ENCODE assay signal across 9 cellular contexts in the genomic region with DNA sequence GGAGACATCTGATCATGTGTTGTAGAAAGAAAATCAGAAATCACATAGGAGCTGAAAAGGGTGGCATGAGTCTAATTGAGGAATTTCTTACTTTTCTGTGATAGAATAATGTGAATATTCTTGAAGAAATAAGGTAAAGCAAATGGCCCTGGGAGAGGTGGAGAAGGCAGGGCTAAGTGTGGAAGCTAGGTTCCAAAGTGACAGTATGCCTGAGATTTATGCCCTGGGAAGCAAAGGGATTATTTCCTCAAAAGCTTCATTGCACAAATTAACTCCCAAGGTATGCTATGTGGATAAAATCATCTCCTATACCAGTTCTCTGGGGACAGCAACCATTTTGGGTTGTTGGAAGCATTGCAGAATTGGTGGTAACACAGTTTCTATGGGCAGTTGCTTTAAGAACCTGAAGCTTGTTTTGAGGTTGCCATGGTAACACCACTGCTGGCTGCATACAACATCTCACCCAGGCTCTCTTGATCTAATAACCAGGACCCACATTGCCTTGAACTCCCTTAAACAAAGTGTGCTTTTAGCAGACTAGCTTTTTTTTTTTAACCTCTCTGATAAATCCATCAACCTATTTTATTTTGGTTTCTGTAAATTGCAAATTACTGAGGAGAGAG. TPM values are rescaled to one million over a fixed set of nuclear protein-coding genes. Genes with fewer than 3 reads are reported as not detected.
DNase-seq lines count a peak whose midpoint lies in the region; ATAC-seq and TF ChIP-seq lines count a peak whose summit lies in the region.
"Had no signal": no experiment of that assay in that cellular context is flagged by ENCODE, and none has a peak within 500 bp of the region (broad histone marks: within the 10 kb centered on the region; RNA-seq: fewer than 3 reads in every experiment).

No MANE protein-coding gene starts in this region.

- H2BK5ac ChIP-seq in mesenchymal stem cell (ENCODE audit: low read depth, low read length, poor library complexity, severe bottlenecking) = no peak overlapping the region

- H3K9me3 ChIP-seq in CD4-positive, alpha-beta T cell (ENCODE audit: control insufficient read depth, low read length) = no peaks in the 10 kb centered on the region
- H3K9me3 ChIP-seq in mesenchymal stem cell (ENCODE audit: control insufficient read depth, low read length) = no peaks in the 10 kb centered on the region
- H3K9me3 ChIP-seq: BLaER1 treated with 17β-estradiol and CSF1 and Interleukin-3, amounts not matched to agents 10 nM and 100 nM had no signal

- H3K4me2 ChIP-seq in mesenchymal stem cell (ENCODE audit: low read length, poor library complexity, severe bottlenecking) = no peak overlapping the region
- H3K4me2 ChIP-seq: BLaER1 treated with 17β-estradiol and CSF1 and Interleukin-3, amounts not matched to agents 10 nM and 100 nM had no signal

- H3K4me3 Mint-ChIP-seq in CD4-positive, alpha-beta T cell = no peak overlapping the region
- no peak overlapping the region for H3K4me3 Mint-ChIP-seq in central memory CD8-positive, alpha-beta T cell
- H3K4me3 Mint-ChIP-seq in stimulated activated naive CD8-positive, alpha-beta T cell treated with anti-CD3 and anti-CD28 coated beads, Interleukin-15, amount 100 ng/mL, for 72 hours = no peak overlapping the region

- no peak overlapping the region for H4K91ac ChIP-seq in mesenchymal stem cell (ENCODE audit: low read length)

- no peak for DNase-seq in CD4-positive, alpha-beta T cell
- DNase-seq in LHCN-M2 (ENCODE audit: low read depth) (peak; percentile 35), mesenchymal stem cell (peak; percentile 89), NCI-H524 treated with DMSO at 0.1 percent for 48 hours (lab: John Stamatoyannopoulos, UW) (no peak), GM10266 (ENCODE audit: extremely low spot score) (no peak), NCI-H2107 (lab: John Stamatoyannopoulos, UW) (no peak)
- no peak for DNase-seq in central memory CD8-positive, alpha-beta T cell (ENCODE audit: low spot score in 2 of 2)
- no peak for DNase-seq in stimulated activated naive CD8-positive, alpha-beta T cell treated with anti-CD3 and anti-CD28 coated beads, Interleukin-15, amount 100 ng/mL, for 72 hours

- no peaks in the 10 kb centered on the region for H3K9me3 Mint-ChIP-seq in CD4-positive, alpha-beta T cell
- no peaks in the 10 kb centered on the region for H3K9me3 Mint-ChIP-seq in central memory CD8-positive, alpha-beta T cell
- no peaks in the 10 kb centered on the region for H3K9me3 Mint-ChIP-seq in stimulated activated naive CD8-positive, alpha-beta T cell treated with anti-CD3 and anti-CD28 coated beads, Interleukin-15, amount 100 ng/mL, for 72 hours

- H3K4ac ChIP-seq in mesenchymal stem cell (ENCODE audit: low read depth in 1 of 2, low read length in 2 of 2) = no peak overlapping the region

- POLR2A ChIA-PET in CD4-positive, alpha-beta T cell (lab: Charles Lee) = no interaction called here

- H3K27me3 ChIP-seq in CD4-positive, alpha-beta T cell (ENCODE audit: control insufficient read depth, insufficient read depth, low read length) = no peaks in the 10 kb centered on the region
- no peaks in the 10 kb centered on the region for H3K27me3 ChIP-seq in mesenchymal stem cell (ENCODE audit: control insufficient read depth in 1 of 2, insufficient read depth in 1 of 2, low read length in 2 of 2)

- TF ChIP-seq CTCF in CD4-positive, alpha-beta T cell (IDR thresholded peaks at IDR 0.05) = no peak
- no peak for TF ChIP-seq CTCF in GM10266 (IDR thresholded peaks at IDR 0.05; ENCODE audit: control insufficient read depth, insufficient read depth, low read depth, missing control alignments)

- H3K9ac ChIP-seq in mesenchymal stem cell (ENCODE audit: low read length) = no peak overlapping the region
- H3K9ac ChIP-seq: BLaER1 treated with 17β-estradiol and CSF1 and Interleukin-3, amounts not matched to agents 10 nM and 100 nM had no signal

- no peaks in the 10 kb centered on the region for H3K4me1 ChIP-seq in mesenchymal stem cell (ENCODE audit: control insufficient read depth, insufficient read depth, low read depth, low read length)
- H3K4me1 ChIP-seq: BLaER1 treated with 17β-estradiol and CSF1 and Interleukin-3, amounts not matched to agents 10 nM and 100 nM had no signal

- H3K36me3 Mint-ChIP-seq in CD4-positive, alpha-beta T cell (ENCODE audit: low read depth) = no peaks in the 10 kb centered on the region
- peaks cover 2% of the 10 kb centered on the region for H3K36me3 Mint-ChIP-seq in central memory CD8-positive, alpha-beta T cell (ENCODE audit: insufficient read depth)

- H3K27ac Mint-ChIP-seq in CD4-positive, alpha-beta T cell = no peak overlapping the region
- H3K27ac Mint-ChIP-seq in central memory CD8-positive, alpha-beta T cell (ENCODE audit: low read depth) = no peak overlapping the region
- H3K27ac Mint-ChIP-seq in stimulated activated naive CD8-positive, alpha-beta T cell treated with anti-CD3 and anti-CD28 coated beads, Interleukin-15, amount 100 ng/mL, for 72 hours = no peak overlapping the region

- H3K4me3 ChIP-seq in mesenchymal stem cell (ENCODE audit: insufficient read depth in 1 of 2, low read depth in 1 of 2, low read length in 2 of 2) = no peak overlapping the region
- H3K4me3 ChIP-seq: BLaER1 treated with 17β-estradiol and CSF1 and Interleukin-3, amounts not matched to agents 10 nM and 100 nM had no signal

- no peak overlapping the region for H4K8ac ChIP-seq in mesenchymal stem cell (ENCODE audit: low read length)

- CTCF ChIA-PET in CD4-positive, alpha-beta T cell (lab: Charles Lee) = no interaction called here

- H3K27me3 Mint-ChIP-seq in CD4-positive, alpha-beta T cell = no peaks in the 10 kb centered on the region
- peaks cover 9% of the 10 kb centered on the region for H3K27me3 Mint-ChIP-seq in central memory CD8-positive, alpha-beta T cell
- no peaks in the 10 kb centered on the region for H3K27me3 Mint-ChIP-seq in stimulated activated naive CD8-positive, alpha-beta T cell treated with anti-CD3 and anti-CD28 coated beads, Interleukin-15, amount 100 ng/mL, for 72 hours

- no peak overlapping the region for H3K14ac ChIP-seq in mesenchymal stem cell (ENCODE audit: low read length in 2 of 2)

- no peak overlapping the region for H2BK15ac ChIP-seq in mesenchymal stem cell (ENCODE audit: low read depth, poor library complexity, severe bottlenecking)

- no peak overlapping the region for H3K23ac ChIP-seq in mesenchymal stem cell (ENCODE audit: low read length in 2 of 2)

- no peak overlapping the region for H2AK5ac ChIP-seq in mesenchymal stem cell (ENCODE audit: low read length, severe bottlenecking)

- H3K18ac ChIP-seq in mesenchymal stem cell (ENCODE audit: low read depth in 1 of 2, low read length in 2 of 2) = no peak overlapping the region

- H3K79me1 ChIP-seq in mesenchymal stem cell (replicated peaks; ENCODE audit: low read length, poor library complexity, severe bottlenecking) = no peaks in the 10 kb centered on the region

- intact Hi-C loops in CD4-positive, alpha-beta T cell (cut with DNase I, micrococcal nuclease) = no loop called here

- no peaks in the 10 kb centered on the region for H3K36me3 ChIP-seq in mesenchymal stem cell (ENCODE audit: control insufficient read depth in 1 of 2, insufficient read depth in 2 of 2, low read depth in 1 of 2, low read length in 2 of 2)
- H3K36me3 ChIP-seq: BLaER1 treated with 17β-estradiol and CSF1 and Interleukin-3, amounts not matched to agents 10 nM and 100 nM had no signal

- H3K27ac ChIP-seq in CD4-positive, alpha-beta T cell (ENCODE audit: low read depth, low read length) = no peak overlapping the region
- no peak overlapping the region for H3K27ac ChIP-seq in mesenchymal stem cell (ENCODE audit: low read length, poor library complexity, severe bottlenecking)
- H3K27ac ChIP-seq: BLaER1 treated with 17β-estradiol and CSF1 and Interleukin-3, amounts not matched to agents 10 nM and 100 nM had no signal

- ATAC-seq in CD4-positive, alpha-beta T cell (ENCODE audit: poor library complexity) = peak; percentile 44
- ATAC-seq in central memory CD8-positive, alpha-beta T cell (replicated peaks; ENCODE audit: extremely low read depth, poor library complexity, severe bottlenecking) = peak; percentile 36
- no peak for ATAC-seq in stimulated activated naive CD8-positive, alpha-beta T cell treated with anti-CD3 and anti-CD28 coated beads, Interleukin-15, amount 100 ng/mL, for 72 hours

- H3K4me1 Mint-ChIP-seq in CD4-positive, alpha-beta T cell (ENCODE audit: low read depth) = peaks cover 12% of the 10 kb centered on the region
- no peaks in the 10 kb centered on the region for H3K4me1 Mint-ChIP-seq in central memory CD8-positive, alpha-beta T cell
- no peaks in the 10 kb centered on the region for H3K4me1 Mint-ChIP-seq in stimulated activated naive CD8-positive, alpha-beta T cell treated with anti-CD3 and anti-CD28 coated beads, Interleukin-15, amount 100 ng/mL, for 72 hours

- no peak overlapping the region for H2AFZ ChIP-seq in mesenchymal stem cell (ENCODE audit: low read depth, low read length)

- no peak overlapping the region for H2BK12ac ChIP-seq in mesenchymal stem cell (ENCODE audit: low read length in 2 of 2)

- H2BK120ac ChIP-seq in mesenchymal stem cell (ENCODE audit: low read depth, low read length) = no peak overlapping the region

RNA-seq across cellular contexts. Expression of gene MAOA, which starts 21.0 kb away (rescaled TPM):
- total RNA-seq in CD4-positive, alpha-beta T cell = not detected
- total RNA-seq in LHCN-M2 (2014; rRNA removed) = 4.6 and 5.0 TPM in 2 replicates
- polyA plus RNA-seq in LHCN-M2 (2012) = 2.5 TPM
- 22.5 TPM for polyA plus RNA-seq in mesenchymal stem cell (2013, experiment 1 of 2)
- 24.1 TPM for polyA plus RNA-seq in mesenchymal stem cell (2013, experiment 2 of 2)

Comparison
In these comparisons a context has a peak if more than half of its experiments do, and no peak if none do; other contexts are left out.
1. DNase-seq: peak in LHCN-M2 (single experiment) and mesenchymal stem cell (single experiment); none in CD4-positive, alpha-beta T cell (0 of 10), central memory CD8-positive, alpha-beta T cell (0 of 2), NCI-H524 treated with DMSO at 0.1 percent for 48 hours (single experiment), GM10266 (single experiment), stimulated activated naive CD8-positive, alpha-beta T cell treated with anti-CD3 and anti-CD28 coated beads, Interleukin-15, amount 100 ng/mL, for 72 hours (0 of 2) and NCI-H2107 (single experiment).